8 cellular contexts compared by ENCODE assay signal in the genomic region with DNA sequence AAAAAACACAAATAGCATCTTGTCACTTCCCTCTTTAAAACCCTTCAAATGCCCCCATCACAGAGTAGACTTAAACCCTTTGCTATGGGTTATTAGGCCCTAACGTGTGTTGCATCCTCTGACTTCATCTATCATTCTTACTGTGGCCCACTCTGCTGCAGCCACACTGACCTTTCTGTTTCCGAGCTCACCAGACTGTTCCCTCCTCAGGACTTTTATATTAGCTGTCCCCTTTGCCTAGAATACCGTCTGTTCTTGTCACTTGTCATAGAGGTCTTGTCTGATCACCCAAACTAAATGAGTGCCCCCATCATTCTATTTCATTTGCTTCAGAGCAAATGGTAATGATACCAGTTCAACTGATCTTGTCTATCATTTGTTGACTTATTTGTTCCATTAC. TPM values are rescaled to one million over a fixed set of nuclear protein-coding genes. Genes with fewer than 3 reads are reported as not detected.
DNase-seq lines count a peak whose midpoint lies in the region; ATAC-seq and TF ChIP-seq lines count a peak whose summit lies in the region.

No MANE protein-coding gene starts in this region.

- H3K36me3 Mint-ChIP-seq in brain = peaks cover 10% of the 10 kb centered on the region

- H3K27me3 ChIP-seq in cardiac muscle cell (no peaks in the 10 kb centered on the region), mesenchymal stem cell (ENCODE audit: control insufficient read depth in 1 of 2, insufficient read depth in 1 of 2, low read length in 2 of 2) (no peaks in the 10 kb centered on the region), uterus (no peaks in the 10 kb centered on the region)

- H3K9ac ChIP-seq in mesenchymal stem cell (ENCODE audit: low read length) = peak overlapping the region; percentile 99

- H2BK120ac ChIP-seq in mesenchymal stem cell (ENCODE audit: low read depth, low read length) = peak overlapping the region; percentile 59

- H3K36me3 ChIP-seq in cardiac muscle cell = no peaks in the 10 kb centered on the region
- H3K36me3 ChIP-seq in mesenchymal stem cell (ENCODE audit: control insufficient read depth in 1 of 2, insufficient read depth in 2 of 2, low read depth in 1 of 2, low read length in 2 of 2) = peaks cover 0 to 12% of the 10 kb centered on the region in 2 experiments
- H3K36me3 ChIP-seq in uterus = no peaks in the 10 kb centered on the region

- H2BK12ac ChIP-seq in mesenchymal stem cell (ENCODE audit: low read length in 2 of 2) = peak overlapping the region in 1 of 2 experiments; percentile 18

- WGBS in mesenchymal stem cell = 58% methylated on average over 3 of the region's 3 CpGs

- H2BK5ac ChIP-seq in mesenchymal stem cell (ENCODE audit: low read depth, low read length, poor library complexity, severe bottlenecking) = no peak overlapping the region

- H3K4me2 ChIP-seq in mesenchymal stem cell (ENCODE audit: low read length, poor library complexity, severe bottlenecking) = peak overlapping the region; percentile 88

- peak overlapping the region; percentile 67 for H2AK5ac ChIP-seq in mesenchymal stem cell (ENCODE audit: low read length, severe bottlenecking)

- H3K4me3 ChIP-seq in cardiac muscle cell (peak overlapping the region; percentile 70), mesenchymal stem cell (ENCODE audit: insufficient read depth in 1 of 2, low read depth in 1 of 2, low read length in 2 of 2) (peak overlapping the region in 1 of 2 experiments; percentile 98), uterus (peak overlapping the region; percentile 80 to 83)

- H3K79me1 ChIP-seq in mesenchymal stem cell (replicated peaks; ENCODE audit: low read length, poor library complexity, severe bottlenecking) = peaks cover 8% of the 10 kb centered on the region

- H3K27me3 Mint-ChIP-seq in brain = peaks cover 7% of the 10 kb centered on the region

- no peak for TF ChIP-seq POLR2A in uterus (IDR thresholded peaks at IDR 0.05)
- no peak for TF ChIP-seq POLR2A in erythroblast (IDR thresholded peaks at IDR 0.05; ENCODE audit: low read length)

- H3K27ac ChIP-seq in cardiac muscle cell (peak overlapping the region; percentile 96), mesenchymal stem cell (ENCODE audit: low read length, poor library complexity, severe bottlenecking) (peak overlapping the region; percentile 95), uterus (peak overlapping the region; percentile 99)

- no peaks in the 10 kb centered on the region for H3K9me3 ChIP-seq in cardiac muscle cell (ENCODE audit: low read depth)
- H3K9me3 ChIP-seq in mesenchymal stem cell (ENCODE audit: control insufficient read depth, low read length) = no peaks in the 10 kb centered on the region
- H3K9me3 ChIP-seq in uterus = no peaks in the 10 kb centered on the region

- H4K91ac ChIP-seq in mesenchymal stem cell (ENCODE audit: low read length) = no peak overlapping the region

- intact Hi-C loops in cardiac septum (cut with DNase I) = no loop called here
- intact Hi-C loops in uterus (cut with DNase I; ENCODE audit: low total_unique reads) = no loop called here

- H3K4me1 ChIP-seq in cardiac muscle cell (ENCODE audit: low read depth) (peaks cover 46% of the 10 kb centered on the region), mesenchymal stem cell (ENCODE audit: control insufficient read depth, insufficient read depth, low read depth, low read length) (peaks cover 8% of the 10 kb centered on the region), uterus (peaks cover 7 to 18% of the 10 kb centered on the region in 2 donors)

- no peak for ATAC-seq in GM18867 (IDR thresholded peaks at IDR 0.05; ENCODE audit: unreplicated experiment)
- ATAC-seq in GM21528 (IDR thresholded peaks at IDR 0.05; ENCODE audit: low FRiP score, unreplicated experiment) = no peak

- H3K4ac ChIP-seq in mesenchymal stem cell (ENCODE audit: low read depth in 1 of 2, low read length in 2 of 2) = no peak overlapping the region

- H3K4me3 Mint-ChIP-seq in brain = peak overlapping the region; percentile 92 to 95 (median 94)

- peak overlapping the region; percentile 98 to 100 (median 99) for H3K27ac Mint-ChIP-seq in brain

- H3K18ac ChIP-seq in mesenchymal stem cell (ENCODE audit: low read depth in 1 of 2, low read length in 2 of 2) = peak overlapping the region in 1 of 2 experiments; percentile 34

- no peak for TF ChIP-seq CTCF in cardiac muscle cell (IDR thresholded peaks at IDR 0.05; ENCODE audit: low read depth, low read length)
- no peak for TF ChIP-seq CTCF in brain (conservative IDR thresholded peaks at IDR 0.05)
- TF ChIP-seq CTCF in uterus (IDR thresholded peaks at IDR 0.05) = no peak

- no peak overlapping the region for H3K14ac ChIP-seq in mesenchymal stem cell (ENCODE audit: low read length in 2 of 2)

- no peak overlapping the region for H3K23ac ChIP-seq in mesenchymal stem cell (ENCODE audit: low read length in 2 of 2)

- peak overlapping the region; percentile 54 for H4K8ac ChIP-seq in mesenchymal stem cell (ENCODE audit: low read length)

- H2BK15ac ChIP-seq in mesenchymal stem cell (ENCODE audit: low read depth, poor library complexity, severe bottlenecking) = no peak overlapping the region

- no peak overlapping the region for H2AFZ ChIP-seq in mesenchymal stem cell (ENCODE audit: low read depth, low read length)

- H3K4me1 Mint-ChIP-seq in brain = peaks cover 64% of the 10 kb centered on the region

- DNase-seq in cardiac muscle cell (ENCODE audit: low read depth in 1 of 2, low spot score in 1 of 2) (no peak), cardiac septum (ENCODE audit: low spot score) (no peak), mesenchymal stem cell (no peak), uterus (no peak), erythroblast (lab: John Stamatoyannopoulos, UW) (no peak)

- H3K9me3 Mint-ChIP-seq in brain = peaks cover 0 to 4% (median 0%) of the 10 kb centered on the region in 5 experiments

RNA-seq across cellular contexts. Expression of gene FEM1B, which starts 0.9 kb away (rescaled TPM):
- 45.2 and 59.7 TPM in 2 replicates for total RNA-seq in cardiac muscle cell
- 23.0 and 29.0 TPM in 2 replicates for polyA plus RNA-seq in cardiac muscle cell
- total RNA-seq in cardiac septum = 114 TPM
- 15.5 TPM for polyA plus RNA-seq in brain (ENCODE audit: insufficient read depth, low read depth, low replicate concordance)
- polyA plus RNA-seq in mesenchymal stem cell (2013, experiment 1 of 2) = 28.3 TPM
- polyA plus RNA-seq in mesenchymal stem cell (2013, experiment 2 of 2) = 28.2 TPM
- total RNA-seq in uterus = 100 to 1,000 TPM in 2 of 4 donors, 10 to 100 TPM in 2; 39.4 to 130 (median 77.4) TPM

RNA-seq across cellular contexts. Expression of gene CLN6, which starts 47.1 kb away (rescaled TPM):
- total RNA-seq in cardiac muscle cell = 18.5 and 21.7 TPM in 2 replicates
- 5.6 and 6.6 TPM in 2 replicates for polyA plus RNA-seq in cardiac muscle cell
- 8.5 TPM for total RNA-seq in cardiac septum
- polyA plus RNA-seq in brain (ENCODE audit: insufficient read depth, low read depth, low replicate concordance) = 21.5 TPM
- 23.5 TPM for polyA plus RNA-seq in mesenchymal stem cell (2013, experiment 1 of 2)
- polyA plus RNA-seq in mesenchymal stem cell (2013, experiment 2 of 2) = 23.2 TPM
- 10 to 100 TPM in 2 of 4 donors, 1 to 10 TPM in 2; 1.8 to 34.0 (median 13.1) TPM for total RNA-seq in uterus
